In the genomic region with DNA sequence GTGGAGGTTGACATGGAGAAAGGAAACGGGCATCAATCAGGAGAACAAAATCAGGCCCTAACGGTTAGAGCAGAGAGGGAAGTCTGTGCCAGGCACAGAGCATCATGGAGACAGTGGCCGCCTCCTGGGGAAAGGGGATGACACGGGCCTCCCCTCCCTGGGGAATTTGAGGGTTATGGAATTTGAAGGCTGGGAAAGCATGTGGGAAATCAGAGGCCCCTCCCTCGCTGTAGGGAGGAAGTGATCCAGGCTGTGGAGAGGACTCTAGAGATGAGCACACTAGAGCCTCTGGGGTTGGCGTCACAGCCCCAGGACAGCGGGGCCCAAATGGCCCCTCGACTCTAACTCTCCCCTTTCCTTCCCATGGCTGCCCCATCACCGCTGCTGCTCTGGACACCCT, we compare ENCODE assay signal across 28 cellular contexts. TPM values are rescaled to one million over a fixed set of nuclear protein-coding genes. Genes with fewer than 3 reads are reported as not detected.
"Had no signal": no experiment of that assay in that cellular context is flagged by ENCODE, and none has a peak within 500 bp of the region (broad histone marks: within the 10 kb centered on the region; RNA-seq: fewer than 3 reads in every experiment).

No MANE protein-coding gene starts in this region.

- H3K9me3 ChIP-seq: adrenal gland, Peyer's patch, SJSA1 had no signal

- H3K4me3 ChIP-seq: adrenal gland, Peyer's patch, SJSA1 had no signal

- H3K4me3 Mint-ChIP-seq: activated naive CD4-positive, alpha-beta T cell treated with anti-CD3 and anti-CD28 coated beads for 36 hours; activated naive CD8-positive, alpha-beta T cell; activated T-cell treated with anti-CD3 and anti-CD28 coated beads, Interleukin-2, amount 50 U/mL, for 4 hours; T-helper 1 cell treated with Interleukin-12 subunit alpha and Interleukin-12 subunit beta and Interleukin-4 antibody, amounts not matched to agents 30 μg/mL and 1 μg/mL, for 36 hours had no signal

- H3K27ac Mint-ChIP-seq: activated naive CD4-positive, alpha-beta T cell treated with anti-CD3 and anti-CD28 coated beads for 36 hours; activated naive CD8-positive, alpha-beta T cell; T-helper 1 cell treated with Interleukin-12 subunit alpha and Interleukin-12 subunit beta and Interleukin-4 antibody, amounts not matched to agents 30 μg/mL and 1 μg/mL, for 36 hours had no signal

- H3K4me1 ChIP-seq: adrenal gland, Peyer's patch, SJSA1 had no signal

- H3K27me3 Mint-ChIP-seq: activated naive CD8-positive, alpha-beta T cell had no signal

- H3K27ac ChIP-seq: adrenal gland, Peyer's patch, RWPE1, SJSA1 had no signal

- H3K36me3 ChIP-seq: adrenal gland, Peyer's patch, SJSA1 had no signal

- ATAC-seq: activated T-cell treated with anti-CD3 and anti-CD28 coated beads, Interleukin-2, amount 50 U/mL, for 4 hours; SK-N-SH treated with all-trans-retinoic acid at 6 μM for 48 hours had no signal

- DNase-seq: activated CD4-positive, alpha-beta T cell treated with anti-CD3 and anti-CD28 coated beads for 48 hours; activated CD4-positive, alpha-beta T cell treated with anti-CD3 and anti-CD28 coated beads, Interleukin-2, amount 50 U/mL, for 4 hours; activated CD4-positive, CD25-positive, alpha-beta regulatory T cell treated with anti-CD3 and anti-CD28 coated beads, Interleukin-2, amount 50 U/mL, for 72 hours; activated CD8-positive, alpha-beta memory T cell treated with anti-CD3 and anti-CD28 coated beads for 24 hours; activated effector memory CD4-positive, alpha-beta T cell treated with anti-CD3 and anti-CD28 coated beads, Interleukin-2, amount 50 U/mL, for 16 hours; activated naive CD4-positive, alpha-beta T cell treated with anti-CD3 and anti-CD28 coated beads for 36 hours; activated T-cell treated with anti-CD3 and anti-CD28 coated beads, Interleukin-2, amount 50 U/mL, for 4 hours; adrenal gland; anterior cingulate cortex; cerebellar nuclear complex; Karpas-422; MM.1S; NCI-H1105; NCI-H1436; NCI-H1694 treated with DMSO at 0.1 percent for 48 hours; NCI-H2029 treated with DMSO at 0.1 percent for 48 hours; NCI-H510A treated with DMSO at 0.1 percent for 48 hours; NCI-H69; NK-92 treated with Interleukin-12 subunit alpha and Interleukin-12 subunit beta, amount 100 ng/mL, for 24 hours; Peyer's patch; Right ventricle myocardium superior; SW 1271 had no signal

- H3K9me3 Mint-ChIP-seq: activated naive CD4-positive, alpha-beta T cell treated with anti-CD3 and anti-CD28 coated beads for 36 hours; activated T-cell treated with anti-CD3 and anti-CD28 coated beads, Interleukin-2, amount 50 U/mL, for 4 hours had no signal

RNA-seq across cellular contexts. Expression of gene PROP1, which starts 36.7 kb away (rescaled TPM):
- total RNA-seq: activated naive CD4-positive, alpha-beta T cell treated with anti-CD3 and anti-CD28 coated beads for 36 hours; activated T-cell treated with anti-CD3 and anti-CD28 coated beads, Interleukin-2, amount 50 U/mL, for 4 hours; adrenal gland; cardiac septum; Peyer's patch; Right ventricle myocardium superior; SJSA1 had no signal
